Comparison of ENCODE assay signal across 14 cellular contexts in genomic region chr17:81070541-81071246, GRCh38. TPM values are rescaled to one million over a fixed set of nuclear protein-coding genes. Genes with fewer than 3 reads are reported as not detected.
DNase-seq lines count a peak whose midpoint lies in the region; ATAC-seq, FAIRE-seq and TF ChIP-seq lines count a peak whose summit lies in the region.
"Had no signal": no experiment of that assay in that cellular context is flagged by ENCODE, and none has a peak within 500 bp of the region (broad histone marks: within the 10 kb centered on the region; RNA-seq: fewer than 3 reads in every experiment).

No MANE protein-coding gene starts in this region.

- no peak overlapping the region for H4K5ac ChIP-seq in IMR-90 (ENCODE audit: low read depth, low read length)

- TF ChIP-seq RAD21 in IMR-90 (IDR thresholded peaks at IDR 0.05; ENCODE audit: low read length) (no peak), K562 (CRISPR knock-in tag; conservative IDR thresholded peaks at IDR 0.05 in 1 of 2, IDR thresholded peaks at IDR 0.05 in 1 of 2) (no peak)

- H4K91ac ChIP-seq in IMR-90 (ENCODE audit: insufficient read depth, low read depth, low read length), result no peak overlapping the region

- no peak overlapping the region for H2BK120ac ChIP-seq in IMR-90 (ENCODE audit: low read depth, low read length)

- peak overlapping the region; percentile 39 for H2AFZ ChIP-seq in IMR-90 (replicated peaks; ENCODE audit: low read length, poor library complexity)
- H2AFZ ChIP-seq in K562 (ENCODE audit: low read depth, low read length), result no peak overlapping the region
- H2AFZ ChIP-seq: GM23248 had no signal

- BruUV-seq in IMR-90 (replicated peaks; lab: Mats Ljungman, UMichigan) (no TSS peak), K562 (replicated peaks; lab: Mats Ljungman, UMichigan) (no TSS peak)

- DNase-seq in IMR-90 (no peak), K562 (ENCODE audit: extremely low read depth in 1 of 4, low spot score in 3 of 4) (no peak), right lobe of liver (no peak), thyroid gland (no peak), NCI-H1694 treated with DMSO at 0.1 percent for 48 hours (lab: John Stamatoyannopoulos, UW) (no peak), NCI-H526 (lab: John Stamatoyannopoulos, UW) (no peak)
- DNase-seq: CD4-positive, alpha-beta T cell; DMS79 treated with DMSO at 0.1 percent for 48 hours; GM23248; MG63; NCI-H1092; NCI-H2107; NCI-H69 had no signal

- CTCF ChIA-PET in IMR-90 (lab: Yijun Ruan, JAX), result interaction anchor here (0.8 to 1.0 kb wide), 2 partner anchors 10 to 23 kb away, joined by 3 read pairs; no protein-coding TSS in a partner anchor
- CTCF ChIA-PET in K562 (lab: Yijun Ruan, JAX; ENCODE audit: low intra/inter-chr PET ratio), result interaction anchor here (0.6 kb wide), 1 partner anchor 23 kb away, joined by 3 read pairs; no protein-coding TSS in a partner anchor

- no peak overlapping the region for H2BK20ac ChIP-seq in IMR-90 (ENCODE audit: low read depth, low read length)

- no peaks in the 10 kb centered on the region for H3K27me3 ChIP-seq in IMR-90 (ENCODE audit: control insufficient read depth, insufficient read depth, low read length)
- H3K27me3 ChIP-seq in K562 (ENCODE audit: control insufficient read depth in 2 of 2, insufficient read depth in 2 of 2, low read length in 2 of 2), result no peaks in the 10 kb centered on the region
- no peaks in the 10 kb centered on the region for H3K27me3 ChIP-seq in right lobe of liver
- no peaks in the 10 kb centered on the region for H3K27me3 ChIP-seq in thyroid gland
- H3K27me3 ChIP-seq: MG63 had no signal

- ATAC-seq in IMR-90 (ENCODE audit: low read depth) (no peak), K562 (no peak), right lobe of liver (peak in 3 of 4 donors; percentile 3 to 49 (median 17)), HG03457 (IDR thresholded peaks at IDR 0.05; ENCODE audit: unreplicated experiment) (no peak)

- H2AK9ac ChIP-seq in IMR-90 (replicated peaks; ENCODE audit: low read depth, low read length, poor library complexity), result no peak overlapping the region

- no peak overlapping the region for H2AK5ac ChIP-seq in IMR-90 (ENCODE audit: low read depth, low read length)

- H3K56ac ChIP-seq in IMR-90 (ENCODE audit: extremely low read depth, insufficient read depth, low read length), result no peak overlapping the region

- H3K4me1 ChIP-seq in IMR-90 (ENCODE audit: control insufficient read depth, insufficient read depth, low read length) (no peaks in the 10 kb centered on the region), K562 (replicated peaks in 1 of 2; ENCODE audit: control insufficient read depth in 2 of 2, insufficient read depth in 2 of 2, low read length in 2 of 2) (peaks cover 0 to 57% of the 10 kb centered on the region in 2 experiments; a peak in 2 of 5 replicates), right lobe of liver (peaks cover 0 to 57% (median 26%) of the 10 kb centered on the region in 4 donors), thyroid gland (peaks cover 35 to 39% of the 10 kb centered on the region in 2 donors)

- TF ChIP-seq CTCF in IMR-90 (conservative IDR thresholded peaks at IDR 0.05; ENCODE audit: low read depth, low read length) (no peak), K562 (IDR thresholded peaks at IDR 0.05 in 2 of 3, conservative IDR thresholded peaks at IDR 0.05 in 1 of 3; ENCODE audit: insufficient read depth in 2 of 3, low read depth in 1 of 3, low read length in 3 of 3) (no peak), right lobe of liver (IDR thresholded peaks at IDR 0.05) (no peak), thyroid gland (IDR thresholded peaks at IDR 0.05) (no peak)

- no peak overlapping the region for H2BK5ac ChIP-seq in IMR-90 (ENCODE audit: low read depth, low read length, poor library complexity, severe bottlenecking)

- no peak overlapping the region for H3K9ac ChIP-seq in IMR-90 (ENCODE audit: low read depth, low read length)
- peak overlapping the region in 1 of 2 experiments; percentile 45; a peak in 1 of 4 replicates for H3K9ac ChIP-seq in K562 (ENCODE audit: insufficient read depth in 1 of 2, low read depth in 2 of 2, low read length in 2 of 2)
- H3K9ac ChIP-seq: GM23248 had no signal

- H3K9me3 ChIP-seq in IMR-90 (ENCODE audit: control insufficient read depth, insufficient read depth, low read length) (no peaks in the 10 kb centered on the region), K562 (replicated peaks; ENCODE audit: control insufficient read depth, insufficient read depth, low read depth, low read length) (no peaks in the 10 kb centered on the region), right lobe of liver (no peaks in the 10 kb centered on the region), thyroid gland (no peaks in the 10 kb centered on the region)
- H3K9me3 ChIP-seq: MG63 had no signal

- 100% methylated on average over 2 of the region's 25 CpGs; no CpG with 5 or more reads in 1 of the 2 experiments for WGBS in IMR-90 (ENCODE audit: extremely low coverage in 2 of 2, insufficient read length in 1 of 2), 2 experiments
- 71% methylated on average over 20 of the region's 25 CpGs for WGBS in K562 (ENCODE audit: insufficient coverage, low coverage, missing lambda C conversion rate)
- 54% methylated on average over 8 of the region's 25 CpGs for WGBS in right lobe of liver (ENCODE audit: insufficient coverage, low coverage, low lambda C conversion rate, missing lambda C conversion rate)
- WGBS in thyroid gland, 2 donors, result 88 to 91% methylated on average over 14 to 19 of the region's 25 CpGs

- H3K4me2 ChIP-seq in IMR-90 (ENCODE audit: low read depth, low read length) (no peak overlapping the region), K562 (ENCODE audit: insufficient read depth, low read length) (no peak overlapping the region)

- dilution Hi-C loops in IMR-90 (cut with HindIII; ENCODE audit: low sequenced_read_pairs, unreplicated experiment), result no loop called here

- peaks cover 8% of the 10 kb centered on the region for H3K9me1 ChIP-seq in IMR-90 (ENCODE audit: insufficient read depth, low read length)
- H3K9me1 ChIP-seq in K562 (ENCODE audit: control insufficient read depth, insufficient read depth, low read length), result no peaks in the 10 kb centered on the region

- H3K36me3 ChIP-seq in IMR-90 (ENCODE audit: control insufficient read depth, insufficient read depth, low read length), result peaks cover 8% of the 10 kb centered on the region; the same call in 1 of the 2 replicates
- H3K36me3 ChIP-seq in K562 (ENCODE audit: control insufficient read depth, insufficient read depth, low read length), result peaks cover 10% of the 10 kb centered on the region; the same call in 2 of the 3 replicates
- H3K36me3 ChIP-seq in right lobe of liver, result peaks cover 0 to 4% (median 0%) of the 10 kb centered on the region in 4 donors
- H3K36me3 ChIP-seq in thyroid gland, result no peaks in the 10 kb centered on the region
- H3K36me3 ChIP-seq: MG63 had no signal

- H4K8ac ChIP-seq in IMR-90 (ENCODE audit: low read depth in 2 of 2, low read length in 2 of 2), result no peak overlapping the region

- intact Hi-C loops in IMR-90 (cut with micrococcal nuclease) (no loop called here), K562 (cut with micrococcal nuclease) (no loop called here), right lobe of liver (cut with DNase I) (no loop called here), thyroid gland (cut with DNase I) (no loop called here)

- no peak for FAIRE-seq in K562 (lab: Jason Lieb, UNC)

- H3K18ac ChIP-seq in IMR-90 (ENCODE audit: low read depth, low read length), result no peak overlapping the region

- no peak overlapping the region for H2BK15ac ChIP-seq in IMR-90 (ENCODE audit: low read depth, low read length)

- H3K23ac ChIP-seq in IMR-90 (ENCODE audit: low read depth, low read length), result no peak overlapping the region

- no peaks in the 10 kb centered on the region; the same call in 2 of the 3 replicates for H3K79me2 ChIP-seq in K562 (ENCODE audit: control insufficient read depth, insufficient read depth, low read length)

- H3K27ac ChIP-seq in IMR-90 (ENCODE audit: insufficient read depth, low read length) (no peak overlapping the region), K562 (ENCODE audit: extremely low read depth, low read depth, low read length) (no peak overlapping the region), right lobe of liver (peak overlapping the region in 2 of 3 donors; percentile 67 to 90), thyroid gland (peak overlapping the region; percentile 59 to 81 (median 77))
- H3K27ac ChIP-seq: GM23248 had no signal

- H3K4ac ChIP-seq in IMR-90 (ENCODE audit: low read depth, low read length), result no peak overlapping the region

- in situ Hi-C loops in IMR-90 (cut with MboI; ENCODE audit: low sequenced_read_pairs) (no loop called here), K562 (cut with MboI) (no loop called here)

- H4K20me1 ChIP-seq in IMR-90 (ENCODE audit: insufficient read depth, low read length) (peaks cover 9% of the 10 kb centered on the region), K562 (replicated peaks; ENCODE audit: control insufficient read depth, insufficient read depth, low read length) (peaks cover 7% of the 10 kb centered on the region; the same call in 1 of the 2 replicates)

- no peak overlapping the region for H3K4me3 ChIP-seq in IMR-90 (ENCODE audit: insufficient read depth, low read depth, low read length)
- no peak overlapping the region for H3K4me3 ChIP-seq in K562
- H3K4me3 ChIP-seq in right lobe of liver, result no peak overlapping the region
- H3K4me3 ChIP-seq in thyroid gland (replicated peaks in 1 of 3), result no peak overlapping the region
- H3K4me3 ChIP-seq: GM23248, MG63 had no signal

- no peak overlapping the region for H3K14ac ChIP-seq in IMR-90 (replicated peaks; ENCODE audit: low read depth, low read length)

- POLR2A ChIA-PET in IMR-90 (lab: Charles Lee; ENCODE audit: unreplicated experiment), result no interaction called here
- POLR2A ChIA-PET in K562 (lab: Yijun Ruan, JAX), result interaction anchor here (0.6 to 1.7 kb wide), 6 partner anchors 10 to 595 kb away, joined by 3 to 5 read pairs (median 3); no protein-coding TSS in a partner anchor

- H3K79me1 ChIP-seq in IMR-90 (ENCODE audit: low read depth in 1 of 2, low read length in 2 of 2), result peaks cover 0 to 5% of the 10 kb centered on the region in 2 experiments; a peak in 1 of 4 replicates

- TF ChIP-seq EP300 in K562 (IDR thresholded peaks at IDR 0.05; ENCODE audit: low read length), result no peak

- TF ChIP-seq POLR2A in IMR-90 (IDR thresholded peaks at IDR 0.05; ENCODE audit: low read depth, low read length) (no peak), K562 (conservative IDR thresholded peaks at IDR 0.05) (no peak), right lobe of liver (IDR thresholded peaks at IDR 0.05) (no peak), thyroid gland (IDR thresholded peaks at IDR 0.05) (no peak)

RNA-seq across cellular contexts. Expression of gene BAIAP2, which starts 35.7 kb away (rescaled TPM):
- total RNA-seq in IMR-90 (2012; rRNA removed), result 18.3 and 22.8 TPM in 2 replicates
- polyA plus RNA-seq in IMR-90 (2012; rRNA removed), result 32.6 and 36.1 TPM in 2 replicates
- 27.3 and 38.0 TPM in 2 replicates for polyA plus RNA-seq in IMR-90 (2012; cell fraction: cytosol; rRNA removed)
- polyA plus RNA-seq in IMR-90 (2012; cell fraction: nucleus; rRNA removed; ENCODE audit: low replicate concordance), result 37.9 and 82.6 TPM in 2 replicates
- 69.8 and 141 TPM in 2 replicates for total RNA-seq in K562 (2011; cell fraction: chromatin; rRNA removed; ENCODE audit: low replicate concordance)
- 54.5 and 61.0 TPM in 2 replicates for total RNA-seq in K562 (2011; cell fraction: nucleolus; rRNA removed)
- 40.5 and 42.0 TPM in 2 replicates for total RNA-seq in K562 (2011; cell fraction: nucleoplasm; rRNA removed)
- 26.7 and 31.9 TPM in 2 replicates for total RNA-seq in K562 (2014; rRNA removed)
- 14.2 and 17.7 TPM in 2 replicates for total RNA-seq in K562 (2014; rRNA removed; fragmentation: Illumina TruSeq; extraction: Trizol)
- total RNA-seq in K562 (2015; rRNA removed; fragmentation: Illumina TruSeq; extraction: Trizol), result 18.4 and 21.2 TPM in 2 replicates
- 44.7 and 51.6 TPM in 2 replicates for total RNA-seq in K562 (2021)
- 9.8 and 13.6 TPM in 2 replicates for polyA plus RNA-seq in K562 (2011; rRNA removed)
- polyA plus RNA-seq in K562 (2011; cell fraction: cytosol; rRNA removed), result 9.8 and 28.7 TPM in 2 replicates
- 37.7 and 77.3 TPM in 2 replicates for polyA plus RNA-seq in K562 (2011; cell fraction: nucleus; rRNA removed)
- polyA plus RNA-seq in K562 (2012), result 37.1 and 42.6 TPM in 2 replicates
- polyA plus RNA-seq in K562 (2014; fragmentation: Illumina TruSeq; extraction: Trizol), result 20.7 and 30.0 TPM in 2 replicates
- 1 to 10 TPM; 2.3 to 2.4 TPM for polyA plus RNA-seq in K562 (2014; fragmentation: Nextera tagmentation; extraction: Ambion mirVana)
- 17.3 and 23.2 TPM in 2 replicates for polyA plus RNA-seq in K562 (2014; rRNA removed)
- 11.9 and 13.6 TPM in 2 replicates for polyA minus RNA-seq in K562 (2011; rRNA and poly(A)+ RNA removed)
- polyA minus RNA-seq in K562 (2011; cell fraction: cytosol; rRNA and poly(A)+ RNA removed), result 22.8 and 24.8 TPM in 2 replicates
- 38.3 and 38.6 TPM in 2 replicates for polyA minus RNA-seq in K562 (2011; cell fraction: nucleus; rRNA and poly(A)+ RNA removed)
- 100 to 1,000 TPM in 1 of 6 experiments, 10 to 100 TPM in 5; 46.6 to 139 (median 63.3) TPM for total RNA-seq in right lobe of liver
- 10 to 100 TPM; 35.8 to 86.8 (median 42.1) TPM for total RNA-seq in thyroid gland

Comparison
In these comparisons a context has a peak if more than half of its experiments do, and no peak if none do; other contexts are left out.
1. ATAC-seq: peak in right lobe of liver (3 of 4); none in IMR-90 (single experiment), K562 (single experiment) and HG03457 (single experiment).
2. H3K27ac ChIP-seq: peak in right lobe of liver (2 of 3) and thyroid gland (3 of 3); none in IMR-90 (single experiment) and K562 (single experiment).